ENCODE assay signal across 23 cellular contexts in genomic region chr7:137074386-137075030, GRCh38.
DNase-seq lines count a peak whose midpoint lies in the region; ATAC-seq and TF ChIP-seq lines count a peak whose summit lies in the region.
"Had no signal": no experiment of that assay in that cellular context is flagged by ENCODE, and none has a peak within 500 bp of the region (broad histone marks: within the 10 kb centered on the region; RNA-seq: fewer than 3 reads in every experiment).

No MANE protein-coding gene starts in this region.

- in situ Hi-C loops in brain microvascular endothelial cell (cut with HindIII; ENCODE audit: low pct_ligation_motif_present, low sequenced_read_pairs), result no loop called here

- DNase-seq in AG04449 (ENCODE audit: low read depth, low spot score) (peak; percentile 36), HCEC 1CT (peak; percentile 86), brain microvascular endothelial cell (peak; percentile 11), foreskin fibroblast (peak; percentile 33 to 42), DMS79 treated with DMSO at 0.1 percent for 48 hours (lab: John Stamatoyannopoulos, UW) (no peak), NCI-H1105 (lab: John Stamatoyannopoulos, UW) (no peak), RWPE1 (ENCODE audit: low spot score) (no peak)
- DNase-seq: activated CD4-positive, alpha-beta T cell treated with anti-CD3 and anti-CD28 coated beads, Interleukin-2, amount 50 U/mL, for 48 hours; activated T-cell treated with anti-CD3 and anti-CD28 coated beads for 4 hours; glutamatergic neuron; GOT3; Karpas-422; left lung; NCI-H1092; NCI-H2081; NCI-H510A; Right ventricle myocardium superior; spleen; upper lobe of right lung had no signal

- CTCF ChIA-PET in AG04449 (lab: Yijun Ruan, JAX), result interaction anchor here (1.0 to 1.7 kb wide), 2 partner anchors 18 to 19 kb away, joined by 4 read pairs; no protein-coding TSS in a partner anchor
- CTCF ChIA-PET in RWPE1 (lab: Yijun Ruan, JAX), result interaction anchor here (0.5 kb wide), 1 partner anchor 380 kb away, joined by 3 read pairs; no protein-coding TSS in a partner anchor

- no peaks in the 10 kb centered on the region for H3K27me3 ChIP-seq in brain microvascular endothelial cell (replicated peaks)
- H3K27me3 ChIP-seq: ascending aorta, left lung, spleen, upper lobe of right lung had no signal

- no peak for ATAC-seq in HG02759 (IDR thresholded peaks at IDR 0.05; ENCODE audit: unreplicated experiment)
- ATAC-seq: A549, left lung, upper lobe of right lung had no signal

- POLR2A ChIA-PET in AG04449 (lab: Yijun Ruan, JAX) (no interaction called here), RWPE1 (lab: Yijun Ruan, JAX; ENCODE audit: low non-redundant PET) (no interaction called here)

- H3K4me3 ChIP-seq in AG04449 (ENCODE audit: low read depth, low read length) (no peak overlapping the region), brain microvascular endothelial cell (ENCODE audit: low read depth, low read length) (no peak overlapping the region), foreskin fibroblast (ENCODE audit: low read depth in 1 of 2, low read length in 2 of 2) (no peak overlapping the region)
- H3K4me3 ChIP-seq: A549, ascending aorta, left lung, spleen, upper lobe of right lung had no signal

- peak overlapping the region; percentile 97 for H3K27ac ChIP-seq in brain microvascular endothelial cell
- no peak overlapping the region for H3K27ac ChIP-seq in RWPE1
- H3K27ac ChIP-seq: A549, ascending aorta, epithelial cell of prostate, left lung, spleen, upper lobe of right lung had no signal

- no peaks in the 10 kb centered on the region for H3K36me3 ChIP-seq in brain microvascular endothelial cell (replicated peaks)
- H3K36me3 ChIP-seq: ascending aorta, left lung, spleen, upper lobe of right lung had no signal

- TF ChIP-seq CTCF in AG04449 (IDR thresholded peaks at IDR 0.05; ENCODE audit: insufficient read depth, low read length, missing control alignments), result no peak
- no peak for TF ChIP-seq CTCF in brain microvascular endothelial cell (IDR thresholded peaks at IDR 0.05; ENCODE audit: low read depth, low read length, missing control alignments)
- no peak for TF ChIP-seq CTCF in foreskin fibroblast (IDR thresholded peaks at IDR 0.05; ENCODE audit: low read depth, low read length)
- TF ChIP-seq CTCF in RWPE1 (conservative IDR thresholded peaks at IDR 0.05; ENCODE audit: low read depth), result no peak

Comparison
In these comparisons a context has a peak if more than half of its experiments do, and no peak if none do; other contexts are left out.
1. DNase-seq: peak in AG04449 (single experiment), HCEC 1CT (single experiment), brain microvascular endothelial cell (single experiment) and foreskin fibroblast (2 of 2); none in DMS79 treated with DMSO at 0.1 percent for 48 hours (single experiment), NCI-H1105 (single experiment) and RWPE1 (single experiment).